8 cellular contexts compared by ENCODE assay signal in the genomic region with DNA sequence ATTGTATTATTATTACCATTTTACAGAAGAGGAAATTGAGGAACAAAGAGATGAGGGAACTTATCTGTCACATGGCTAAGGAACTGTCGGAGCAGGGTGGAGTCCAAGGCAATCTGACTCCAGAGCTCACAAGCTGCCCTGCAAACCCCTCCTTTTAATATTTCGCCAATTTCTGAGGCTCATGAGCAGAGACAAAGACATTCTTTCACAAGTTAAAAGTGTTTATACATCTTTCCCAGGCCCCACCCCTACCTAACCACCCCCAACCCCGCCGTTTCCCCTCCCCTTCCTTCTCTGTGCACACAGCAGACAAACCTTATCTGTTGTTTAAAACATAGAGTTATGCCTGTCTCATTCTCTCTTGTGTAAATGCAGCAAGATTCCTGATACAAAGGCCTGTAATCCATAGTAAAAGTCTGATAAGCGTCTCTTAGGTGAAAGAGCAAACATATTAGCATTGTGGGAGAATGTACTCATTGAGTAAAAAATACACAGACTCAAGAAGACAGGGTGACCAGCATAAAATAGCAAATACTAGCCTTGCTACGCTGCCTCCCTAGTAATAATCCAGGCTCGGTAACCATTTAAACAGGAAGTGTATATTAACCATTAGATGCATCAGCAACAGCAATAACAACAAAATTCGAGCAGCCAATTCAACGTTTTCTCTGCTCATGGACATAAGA. TPM values are rescaled to one million over a fixed set of nuclear protein-coding genes. Genes with fewer than 3 reads are reported as not detected.
DNase-seq lines count a peak whose midpoint lies in the region; ATAC-seq, FAIRE-seq and TF ChIP-seq lines count a peak whose summit lies in the region.

No MANE protein-coding gene starts in this region.

- no peaks in the 10 kb centered on the region for H3K9me1 ChIP-seq in keratinocyte (ENCODE audit: control insufficient read depth, extremely low read depth, insufficient read depth, low read length)

- H3K27ac ChIP-seq in keratinocyte (ENCODE audit: control insufficient read depth, insufficient read depth, low read length) (no peak overlapping the region), testis (peak overlapping the region; percentile 2 to 34)

- no peak overlapping the region for H3K4me2 ChIP-seq in keratinocyte (ENCODE audit: control insufficient read depth, extremely low read depth, insufficient read depth, low read depth, low read length)

- H3K27me3 Mint-ChIP-seq in activated T-cell treated with anti-CD3 and anti-CD28 coated beads, Interleukin-2, amount 50 U/mL, for 4 hours (ENCODE audit: low read depth): no peaks in the 10 kb centered on the region
- H3K27me3 Mint-ChIP-seq in activated CD8-positive, alpha-beta T cell treated with anti-CD3 and anti-CD28 coated beads, Interleukin-2, amount 10 ng/mL, durations not matched to agents 7 days and 5 days (ENCODE audit: low read depth): peaks cover 5% of the 10 kb centered on the region

- H4K20me1 ChIP-seq in keratinocyte (ENCODE audit: control insufficient read depth, extremely low read depth, insufficient read depth, low read length): no peaks in the 10 kb centered on the region

- dilution Hi-C loops in keratinocyte (cut with MboI; ENCODE audit: extremely low pct_ligation_motif_present, low sequenced_read_pairs): no loop called here

- DNase-seq in activated T-cell treated with anti-CD3 and anti-CD28 coated beads, Interleukin-2, amount 50 U/mL, for 4 hours: no peak
- DNase-seq in activated T-cell treated with anti-CD3 and anti-CD28 coated beads, Interleukin-2, amount 50 U/mL, for 1 hour: no peak
- no peak for DNase-seq in activated CD8-positive, alpha-beta T cell treated with anti-CD3 and anti-CD28 coated beads, Interleukin-2, amount 10 ng/mL, durations not matched to agents 7 days and 5 days
- DNase-seq in keratinocyte (ENCODE audit: low read depth, low spot score) (no peak), testis (no peak), HK-2 (ENCODE audit: unreplicated experiment) (no peak)

- H3K36me3 ChIP-seq in keratinocyte (ENCODE audit: control insufficient read depth in 2 of 2, extremely low read depth in 1 of 2, insufficient read depth in 2 of 2, low read length in 2 of 2) (no peaks in the 10 kb centered on the region), testis (ENCODE audit: low read depth, missing control alignments) (no peaks in the 10 kb centered on the region)

- H3K4me3 Mint-ChIP-seq in activated T-cell treated with anti-CD3 and anti-CD28 coated beads, Interleukin-2, amount 50 U/mL, for 4 hours: peak overlapping the region; percentile 45
- no peak overlapping the region for H3K4me3 Mint-ChIP-seq in activated CD8-positive, alpha-beta T cell treated with anti-CD3 and anti-CD28 coated beads, Interleukin-2, amount 10 ng/mL, durations not matched to agents 7 days and 5 days

- CTCF ChIA-PET in activated CD8-positive, alpha-beta T cell treated with anti-CD3 and anti-CD28 coated beads, Interleukin-2, amount 10 ng/mL, durations not matched to agents 7 days and 5 days (lab: Charles Lee): no interaction called here

- peaks cover 55% of the 10 kb centered on the region for H3K4me1 Mint-ChIP-seq in activated T-cell treated with anti-CD3 and anti-CD28 coated beads, Interleukin-2, amount 50 U/mL, for 4 hours (ENCODE audit: low read depth)
- peaks cover 23% of the 10 kb centered on the region for H3K4me1 Mint-ChIP-seq in activated CD8-positive, alpha-beta T cell treated with anti-CD3 and anti-CD28 coated beads, Interleukin-2, amount 10 ng/mL, durations not matched to agents 7 days and 5 days (ENCODE audit: low read depth)

- peak in 1 of 2 donors; percentile 39 for ATAC-seq in activated T-cell treated with anti-CD3 and anti-CD28 coated beads, Interleukin-2, amount 50 U/mL, for 4 hours
- ATAC-seq in activated CD8-positive, alpha-beta T cell treated with anti-CD3 and anti-CD28 coated beads, Interleukin-2, amount 10 ng/mL, durations not matched to agents 7 days and 5 days: no peak
- ATAC-seq in HG03025 (IDR thresholded peaks at IDR 0.05; ENCODE audit: low FRiP score, unreplicated experiment) (no peak), HG02759 (IDR thresholded peaks at IDR 0.05; ENCODE audit: unreplicated experiment) (no peak)

- no peak for TF ChIP-seq CTCF in keratinocyte (optimal IDR thresholded peaks at IDR 0.05 in 1 of 3, IDR thresholded peaks at IDR 0.05 in 1 of 3, conservative IDR thresholded peaks at IDR 0.05 in 1 of 3; ENCODE audit: extremely low read depth in 1 of 3, insufficient read depth in 2 of 3, low read length in 3 of 3)
- no peak for TF ChIP-seq CTCF in testis (IDR thresholded peaks at IDR 0.05)

- intact Hi-C loops in testis (cut with DNase I; ENCODE audit: low total_unique reads): no loop called here

- peak overlapping the region; percentile 67 for H2AFZ ChIP-seq in keratinocyte (ENCODE audit: control insufficient read depth, low read length)

- no peaks in the 10 kb centered on the region for H3K9me3 ChIP-seq in keratinocyte (ENCODE audit: control insufficient read depth, low read depth, low read length)
- no peaks in the 10 kb centered on the region for H3K9me3 ChIP-seq in testis

- H3K27me3 ChIP-seq in keratinocyte (ENCODE audit: control insufficient read depth, extremely low read depth, insufficient read depth, low read length) (no peaks in the 10 kb centered on the region), testis (no peaks in the 10 kb centered on the region)

- H3K4me3 ChIP-seq in keratinocyte (ENCODE audit: control insufficient read depth in 2 of 3, extremely low read depth in 1 of 3, insufficient read depth in 2 of 3, low read depth in 1 of 3, low read length in 3 of 3) (no peak overlapping the region), testis (no peak overlapping the region)

- no peak for FAIRE-seq in keratinocyte (lab: Jason Lieb, UNC)

- no peaks in the 10 kb centered on the region for H3K79me2 ChIP-seq in keratinocyte (ENCODE audit: control insufficient read depth, insufficient read depth, low read length)

- POLR2A ChIA-PET in activated CD8-positive, alpha-beta T cell treated with anti-CD3 and anti-CD28 coated beads, Interleukin-2, amount 10 ng/mL, durations not matched to agents 7 days and 5 days (lab: Charles Lee): no interaction called here

- H3K4me1 ChIP-seq in keratinocyte (ENCODE audit: control insufficient read depth, extremely low read depth, insufficient read depth, low read length) (peaks cover 23% of the 10 kb centered on the region), testis (peaks cover 34% of the 10 kb centered on the region)

- H3K36me3 Mint-ChIP-seq in activated T-cell treated with anti-CD3 and anti-CD28 coated beads, Interleukin-2, amount 50 U/mL, for 4 hours (ENCODE audit: insufficient read depth): peaks cover 2% of the 10 kb centered on the region
- H3K36me3 Mint-ChIP-seq in activated CD8-positive, alpha-beta T cell treated with anti-CD3 and anti-CD28 coated beads, Interleukin-2, amount 10 ng/mL, durations not matched to agents 7 days and 5 days (ENCODE audit: low read depth): no peaks in the 10 kb centered on the region

- WGBS in testis, 2 donors: 47 to 58% methylated on average over 9 of the region's 9 CpGs

- TF ChIP-seq POLR2A in testis (IDR thresholded peaks at IDR 0.05): no peak

- no peak overlapping the region for H3K9ac ChIP-seq in keratinocyte (ENCODE audit: control insufficient read depth, extremely low read depth, insufficient read depth, low read length)

- H3K27ac Mint-ChIP-seq in activated CD8-positive, alpha-beta T cell treated with anti-CD3 and anti-CD28 coated beads, Interleukin-2, amount 10 ng/mL, durations not matched to agents 7 days and 5 days: peak overlapping the region; percentile 50

- no peaks in the 10 kb centered on the region for H3K9me3 Mint-ChIP-seq in activated T-cell treated with anti-CD3 and anti-CD28 coated beads, Interleukin-2, amount 50 U/mL, for 4 hours
- no peaks in the 10 kb centered on the region for H3K9me3 Mint-ChIP-seq in activated CD8-positive, alpha-beta T cell treated with anti-CD3 and anti-CD28 coated beads, Interleukin-2, amount 10 ng/mL, durations not matched to agents 7 days and 5 days (ENCODE audit: insufficient read depth)

RNA-seq across cellular contexts. Expression of a gene that starts 44.2 kb away (rescaled TPM):
- 1 to 10 TPM; 2.2 to 5.4 (median 2.4) TPM for total RNA-seq in activated T-cell treated with anti-CD3 and anti-CD28 coated beads, Interleukin-2, amount 50 U/mL, for 4 hours
- total RNA-seq in activated CD8-positive, alpha-beta T cell treated with anti-CD3 and anti-CD28 coated beads, Interleukin-2, amount 10 ng/mL, durations not matched to agents 7 days and 5 days: 1 to 10 TPM; 1.2 to 1.5 TPM
- polyA plus RNA-seq in keratinocyte (6.5 to 20.2 TPM (median 9.0 TPM) in 3 replicates), testis (ENCODE audit: insufficient read depth, low read depth, low replicate concordance) (47.4 TPM)
- polyA plus RNA-seq in keratinocyte (2011; ENCODE audit: low read depth): 15.0 TPM
- 1.8 and 2.6 TPM in 2 replicates for polyA plus RNA-seq in keratinocyte (2011; cell fraction: cytosol; rRNA removed)
- 21.6 and 25.2 TPM in 2 replicates for polyA plus RNA-seq in keratinocyte (2011; cell fraction: nucleus; rRNA removed)
- 3.9 and 7.1 TPM in 2 replicates for polyA plus RNA-seq in keratinocyte (2012; ENCODE audit: low replicate concordance)
- polyA minus RNA-seq in keratinocyte: 14.3 to 41.4 TPM (median 24.7 TPM) in 3 replicates
- polyA minus RNA-seq in keratinocyte (2011; cell fraction: cytosol; rRNA and poly(A)+ RNA removed): 5.8 TPM
- polyA minus RNA-seq in keratinocyte (2011; cell fraction: nucleus; rRNA and poly(A)+ RNA removed): 24.0 and 44.6 TPM in 2 replicates
- 100 to 1,000 TPM; 134 to 139 TPM for total RNA-seq in testis

Comparison
In these comparisons a context has a peak if more than half of its experiments do, and no peak if none do; other contexts are left out.
1. RNA of a gene that starts 44.2 kb away (total RNA-seq): 134 to 139 TPM in testis; 2.2 to 5.4 TPM in activated T-cell treated with anti-CD3 and anti-CD28 coated beads, Interleukin-2, amount 50 U/mL, for 4 hours and 1.2 to 1.5 TPM in activated CD8-positive, alpha-beta T cell treated with anti-CD3 and anti-CD28 coated beads, Interleukin-2, amount 10 ng/mL, durations not matched to agents 7 days and 5 days; every median in the first group is over 10 times any median in the second.